ENCODE assay signal across 1 cellular context in the genomic region with DNA sequence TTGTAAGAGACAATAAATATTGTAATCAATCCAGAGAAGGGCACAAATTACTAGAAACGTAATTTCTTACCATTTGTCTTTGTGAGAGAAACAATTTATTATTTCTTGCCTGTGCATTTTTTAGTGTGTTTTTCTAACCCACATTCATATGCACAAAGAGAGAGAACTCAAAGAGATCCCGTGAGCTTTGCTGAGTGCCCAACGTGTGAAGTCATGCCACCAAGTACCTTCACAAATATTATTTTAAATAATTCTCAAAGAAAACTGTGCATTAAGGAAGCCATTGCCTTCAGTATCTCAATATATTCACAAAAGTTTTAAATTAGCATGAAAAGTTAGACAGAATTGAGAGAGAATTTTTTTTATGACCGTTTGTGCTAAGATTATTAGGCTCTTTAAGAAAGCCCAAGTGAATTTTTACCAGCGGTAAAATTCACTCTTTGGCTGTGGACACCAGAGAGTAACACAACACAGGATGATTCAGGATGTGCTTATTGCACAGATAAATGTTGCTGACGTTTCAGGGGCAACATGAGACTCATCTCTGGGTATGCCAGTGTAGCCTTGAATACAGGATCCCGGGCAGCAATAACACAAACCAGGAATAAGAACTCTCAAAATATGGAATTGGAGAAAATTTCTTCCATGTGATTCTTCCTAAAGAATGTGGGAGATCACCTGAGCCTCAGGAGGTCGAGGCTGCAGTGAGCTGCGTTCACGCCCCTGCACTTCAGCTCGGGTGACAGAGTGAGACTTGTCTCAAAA.
A peak's percentile ranks its signal among the peaks of the same experiment; 100 is the strongest.
TF ChIP-seq lines count a peak whose summit lies in the region.

No MANE protein-coding gene starts in this region.

TF ChIP-seq in HepG2, 621 proteins besides CTCF, POLR2A, EP300 and RAD21:
- TF ChIP-seq EEA1 (CRISPR knock-in tag; IDR thresholded peaks at IDR 0.05; ENCODE audit: borderline replicate concordance), result no peak
- no peak for TF ChIP-seq WIZ (CRISPR knock-in tag; IDR thresholded peaks at IDR 0.05)
- TF ChIP-seq TBP (CRISPR knock-in tag; IDR thresholded peaks at IDR 0.05), result no peak
- TF ChIP-seq CREB1 (IDR thresholded peaks at IDR 0.05), result peak; percentile 89
- TF ChIP-seq CREB1 (CRISPR knock-in tag; IDR thresholded peaks at IDR 0.05), result no peak
- TF ChIP-seq ATF7 (IDR thresholded peaks at IDR 0.05), result peak; percentile 81
- TF ChIP-seq ATF7 (CRISPR knock-in tag; IDR thresholded peaks at IDR 0.05), result no peak
- TF ChIP-seq, protein P1, sequence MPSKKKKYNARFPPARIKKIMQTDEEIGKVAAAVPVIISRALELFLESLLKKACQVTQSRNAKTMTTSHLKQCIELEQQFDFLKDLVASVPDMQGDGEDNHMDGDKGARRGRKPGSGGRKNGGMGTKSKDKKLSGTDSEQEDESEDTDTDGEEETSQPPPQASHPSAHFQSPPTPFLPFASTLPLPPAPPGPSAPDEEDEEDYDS (CRISPR knock-in tag; IDR thresholded peaks at IDR 0.05), result no peak
- no peak for TF ChIP-seq GPN1 (CRISPR knock-in tag; IDR thresholded peaks at IDR 0.05; ENCODE audit: borderline replicate concordance)
- no peak for TF ChIP-seq HOXA7 (CRISPR knock-in tag; IDR thresholded peaks at IDR 0.05)
- TF ChIP-seq, protein P2, sequence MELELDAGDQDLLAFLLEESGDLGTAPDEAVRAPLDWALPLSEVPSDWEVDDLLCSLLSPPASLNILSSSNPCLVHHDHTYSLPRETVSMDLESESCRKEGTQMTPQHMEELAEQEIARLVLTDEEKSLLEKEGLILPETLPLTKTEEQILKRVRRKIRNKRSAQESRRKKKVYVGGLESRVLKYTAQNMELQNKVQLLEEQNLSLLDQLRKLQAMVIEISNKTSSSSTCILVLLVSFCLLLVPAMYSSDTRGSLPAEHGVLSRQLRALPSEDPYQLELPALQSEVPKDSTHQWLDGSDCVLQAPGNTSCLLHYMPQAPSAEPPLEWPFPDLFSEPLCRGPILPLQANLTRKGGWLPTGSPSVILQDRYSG (CRISPR knock-in tag; IDR thresholded peaks at IDR 0.05), result no peak
